ENCODE assay signal across 8 cellular contexts in genomic region chr17:21375757-21376584, GRCh38. TPM values are rescaled to one million over a fixed set of nuclear protein-coding genes. Genes with fewer than 3 reads are reported as not detected.
DNase-seq lines count a peak whose midpoint lies in the region; ATAC-seq and TF ChIP-seq lines count a peak whose summit lies in the region.

TSS of gene KCNJ12 (plus strand) at chr17:21376357. CDS start at chr17:21415343, 38,986 bp downstream.

- H3K9ac ChIP-seq in smooth muscle cell (ENCODE audit: low read depth) = no peak within 1 kb of the TSS

- H4K20me1 ChIP-seq in smooth muscle cell (ENCODE audit: low read depth) = no peaks in the 10 kb centered on the region

- peak; percentile 32 for DNase-seq in DMS53 (lab: John Stamatoyannopoulos, UW)
- DNase-seq in DMS53 treated with DMSO at 0.1 percent for 48 hours (lab: John Stamatoyannopoulos, UW; ENCODE audit: unreplicated experiment) = no peak
- peak; percentile 56 for DNase-seq in astrocyte of the hippocampus (ENCODE audit: low read depth, low spot score)
- DNase-seq in immature natural killer cell = no peak
- no peak for DNase-seq in smooth muscle cell (lab: John Stamatoyannopoulos, UW; ENCODE audit: unreplicated experiment)
- DNase-seq in activated CD8-positive, alpha-beta memory T cell treated with anti-CD3 and anti-CD28 coated beads, Interleukin-2, amount 10 ng/mL, durations not matched to agents 7 days and 5 days = no peak
- DNase-seq in activated CD4-positive, alpha-beta T cell treated with anti-CD3 and anti-CD28 coated beads for 48 hours = no peak

- H3K9me3 ChIP-seq in smooth muscle cell (replicated peaks; ENCODE audit: low read depth) = no peaks in the 10 kb centered on the region

- no peaks in the 10 kb centered on the region for H3K36me3 ChIP-seq in smooth muscle cell (ENCODE audit: low read depth)

- H3K27me3 ChIP-seq in smooth muscle cell (ENCODE audit: low read depth) = peaks cover 43% of the 10 kb centered on the region

- no peaks in the 10 kb centered on the region for H3K36me3 Mint-ChIP-seq in immature natural killer cell
- no peaks in the 10 kb centered on the region for H3K36me3 Mint-ChIP-seq in activated CD8-positive, alpha-beta memory T cell treated with anti-CD3 and anti-CD28 coated beads, Interleukin-2, amount 10 ng/mL, durations not matched to agents 7 days and 5 days

- no peak for ATAC-seq in activated CD8-positive, alpha-beta memory T cell treated with anti-CD3 and anti-CD28 coated beads, Interleukin-2, amount 10 ng/mL, durations not matched to agents 7 days and 5 days
- no peak for ATAC-seq in HG02798 (IDR thresholded peaks at IDR 0.05; ENCODE audit: poor library complexity, unreplicated experiment)

- CTCF ChIA-PET in activated CD8-positive, alpha-beta memory T cell treated with anti-CD3 and anti-CD28 coated beads, Interleukin-2, amount 10 ng/mL, durations not matched to agents 7 days and 5 days (lab: Charles Lee) = no interaction called here

- H3K4me3 Mint-ChIP-seq in immature natural killer cell = peak within 1 kb of the TSS in 3 of 5 donors; percentile 14 to 30 (median 26)
- no peak within 1 kb of the TSS for H3K4me3 Mint-ChIP-seq in activated CD8-positive, alpha-beta memory T cell treated with anti-CD3 and anti-CD28 coated beads, Interleukin-2, amount 10 ng/mL, durations not matched to agents 7 days and 5 days

- H3F3A ChIP-seq in smooth muscle cell (ENCODE audit: low read depth) = no peaks in the 10 kb centered on the region

- no peak within 1 kb of the TSS for H3K27ac Mint-ChIP-seq in immature natural killer cell
- no peak within 1 kb of the TSS for H3K27ac Mint-ChIP-seq in activated CD8-positive, alpha-beta memory T cell treated with anti-CD3 and anti-CD28 coated beads, Interleukin-2, amount 10 ng/mL, durations not matched to agents 7 days and 5 days

- peak within 1 kb of the TSS; percentile 75 for H2AFZ ChIP-seq in smooth muscle cell (ENCODE audit: low read depth)

- H3K4me2 ChIP-seq in smooth muscle cell = peak within 1 kb of the TSS; percentile 94

- TF ChIP-seq CTCF in smooth muscle cell (IDR thresholded peaks at IDR 0.05; ENCODE audit: borderline replicate concordance, insufficient read depth, poor library complexity, severe bottlenecking) = no peak

- H3K4me3 ChIP-seq in smooth muscle cell = peak within 1 kb of the TSS; percentile 57

- H3K27ac ChIP-seq in smooth muscle cell (ENCODE audit: low read depth) = no peak within 1 kb of the TSS

- 51% methylated on average over 22 of the region's 69 CpGs for WGBS in smooth muscle cell (ENCODE audit: low lambda C conversion rate)

- peaks cover 14% of the 10 kb centered on the region for H3K4me1 ChIP-seq in smooth muscle cell (ENCODE audit: low read depth)

- H3K4me1 Mint-ChIP-seq in immature natural killer cell = peaks cover 0 to 7% of the 10 kb centered on the region in 2 donors
- H3K4me1 Mint-ChIP-seq in activated CD8-positive, alpha-beta memory T cell treated with anti-CD3 and anti-CD28 coated beads, Interleukin-2, amount 10 ng/mL, durations not matched to agents 7 days and 5 days = no peaks in the 10 kb centered on the region

- peaks cover 0 to 2% (median 0%) of the 10 kb centered on the region in 6 donors for H3K9me3 Mint-ChIP-seq in immature natural killer cell
- H3K9me3 Mint-ChIP-seq in activated CD8-positive, alpha-beta memory T cell treated with anti-CD3 and anti-CD28 coated beads, Interleukin-2, amount 10 ng/mL, durations not matched to agents 7 days and 5 days (ENCODE audit: low read depth) = no peaks in the 10 kb centered on the region

- H3K79me2 ChIP-seq in smooth muscle cell (ENCODE audit: low read depth) = no peaks in the 10 kb centered on the region

- H3K27me3 Mint-ChIP-seq in immature natural killer cell (ENCODE audit: low read depth in 3 of 3) = peaks cover 8 to 18% (median 10%) of the 10 kb centered on the region in 3 donors
- peaks cover 36% of the 10 kb centered on the region for H3K27me3 Mint-ChIP-seq in activated CD8-positive, alpha-beta memory T cell treated with anti-CD3 and anti-CD28 coated beads, Interleukin-2, amount 10 ng/mL, durations not matched to agents 7 days and 5 days

RNA-seq across cellular contexts. Expression of gene KCNJ12, which starts in this region (rescaled TPM):
- polyA plus RNA-seq in immature natural killer cell = not detected
- total RNA-seq in smooth muscle cell = 0.04 TPM in 2 replicates
- 0.18 and 1.0 TPM in 2 replicates for polyA plus RNA-seq in smooth muscle cell
- not detected for total RNA-seq in activated CD8-positive, alpha-beta memory T cell treated with anti-CD3 and anti-CD28 coated beads, Interleukin-2, amount 10 ng/mL, durations not matched to agents 7 days and 5 days

Comparison
In these comparisons a context has a peak if more than half of its experiments do, and no peak if none do; other contexts are left out.
1. DNase-seq: peak in DMS53 (single experiment) and astrocyte of the hippocampus (single experiment); none in DMS53 treated with DMSO at 0.1 percent for 48 hours (single experiment), immature natural killer cell (0 of 3), smooth muscle cell (single experiment), activated CD8-positive, alpha-beta memory T cell treated with anti-CD3 and anti-CD28 coated beads, Interleukin-2, amount 10 ng/mL, durations not matched to agents 7 days and 5 days (single experiment) and activated CD4-positive, alpha-beta T cell treated with anti-CD3 and anti-CD28 coated beads for 48 hours (single experiment).